In genomic region chr7:128827248-128827958, GRCh38 we compare ENCODE assay signal across 11 cellular contexts. TPM values are rescaled to one million over a fixed set of nuclear protein-coding genes. Genes with fewer than 3 reads are reported as not detected.
DNase-seq lines count a peak whose midpoint lies in the region; ATAC-seq and TF ChIP-seq lines count a peak whose summit lies in the region.
"Had no signal": no experiment of that assay in that cellular context is flagged by ENCODE, and none has a peak within 500 bp of the region (broad histone marks: within the 10 kb centered on the region; RNA-seq: fewer than 3 reads in every experiment).

No MANE protein-coding gene starts in this region.

- CTCF ChIA-PET in AG04450 (lab: Charles Lee) (interaction anchor here (0.8 kb wide), 1 partner anchor 8 kb away, joined by 3 read pairs; no protein-coding TSS in a partner anchor), HEK293T (lab: Yijun Ruan, JAX) (interaction anchor here (0.6 to 1.0 kb wide), 4 partner anchors 15 to 382 kb away, joined by 3 to 8 read pairs (median 4); no protein-coding TSS in a partner anchor)

- no peak overlapping the region for H3K4me3 ChIP-seq in AG04450 (ENCODE audit: low read depth, low read length)
- no peak overlapping the region for H3K4me3 ChIP-seq in MG63
- peak overlapping the region in 1 of 2 donors; percentile 2 for H3K4me3 ChIP-seq in muscle layer of duodenum (ENCODE audit: low read depth in 1 of 2, low read length in 2 of 2)

- H3K27me3 ChIP-seq in AG04450 (ENCODE audit: control insufficient read depth, insufficient read depth, low read length): no peaks in the 10 kb centered on the region
- no peaks in the 10 kb centered on the region for H3K27me3 ChIP-seq in MG63
- peaks cover 4% of the 10 kb centered on the region for H3K27me3 ChIP-seq in muscle layer of duodenum (ENCODE audit: low read depth, low read length)

- H3K27ac ChIP-seq in AG04450 (ENCODE audit: low read depth, low read length) (peak overlapping the region; percentile 90), muscle layer of duodenum (ENCODE audit: low read length) (peak overlapping the region; percentile 87)

- H3K9me3 ChIP-seq in AG04450 (ENCODE audit: control insufficient read depth, insufficient read depth, low read length) (no peaks in the 10 kb centered on the region; the same call in 1 of the 2 replicates), MG63 (no peaks in the 10 kb centered on the region), muscle layer of duodenum (ENCODE audit: control insufficient read depth in 1 of 2, low read length in 2 of 2) (no peaks in the 10 kb centered on the region)

- ATAC-seq in esophagus mucosa: peak; percentile 82
- no peak for ATAC-seq in HG03565 (IDR thresholded peaks at IDR 0.05; ENCODE audit: unreplicated experiment)
- ATAC-seq: stimulated activated effector memory CD8-positive, alpha-beta T cell treated with anti-CD3 and anti-CD28 coated beads, Interleukin-12 subunit alpha, Interleukin-12 subunit beta, amount 100 ng/mL, for 72 hours had no signal

- H3K36me3 ChIP-seq in MG63 (peaks cover 3% of the 10 kb centered on the region; the same call in 1 of the 2 replicates), muscle layer of duodenum (ENCODE audit: control insufficient read depth in 1 of 2, insufficient read depth in 2 of 2, low read length in 2 of 2) (no peaks in the 10 kb centered on the region)

- TF ChIP-seq CTCF in AG04450 (IDR thresholded peaks at IDR 0.05; ENCODE audit: low read depth, low read length): no peak

- POLR2A ChIA-PET in AG04450 (lab: Yijun Ruan, JAX) (interaction anchor here (0.6 to 1.8 kb wide), 6 partner anchors 9 to 89 kb away, joined by 3 to 8 read pairs (median 5); partner anchors contain the start of gene CALU), HEK293T (lab: Yijun Ruan, JAX) (interaction anchor here (0.9 to 1.5 kb wide), 3 partner anchors 33 to 36 kb away, joined by 3 to 6 read pairs (median 3); no protein-coding TSS in a partner anchor)

- peaks cover 4 to 15% of the 10 kb centered on the region in 2 donors for H3K4me1 ChIP-seq in muscle layer of duodenum (ENCODE audit: control insufficient read depth in 1 of 2, insufficient read depth in 2 of 2, low read length in 2 of 2)

- no peak for DNase-seq in AG04450 (ENCODE audit: low read depth, low spot score)
- DNase-seq in MG63: peak; percentile 92
- DNase-seq in HEK293T (ENCODE audit: extremely low spot score): no peak
- DNase-seq in SW 1271 (lab: John Stamatoyannopoulos, UW): no peak
- DNase-seq in NCI-H1417 treated with DMSO at 0.1 percent for 48 hours (lab: John Stamatoyannopoulos, UW): no peak
- DNase-seq: CD4-positive, CD25-positive, alpha-beta regulatory T cell had no signal

TF ChIP-seq in HEK293T, 16 proteins besides CTCF, POLR2A, EP300 and RAD21:
- TF ChIP-seq PKNOX1 (IDR thresholded peaks at IDR 0.05): no peak

RNA-seq across cellular contexts. Expression of gene FLNC, which starts 2.8 kb away (rescaled TPM):
- 25.8 and 44.7 TPM in 2 replicates for polyA plus RNA-seq in AG04450 (2011; rRNA removed)
- 157 and 215 TPM in 2 replicates for polyA minus RNA-seq in AG04450 (2011; rRNA and poly(A)+ RNA removed)
- 71.1 and 93.1 TPM in 2 replicates for total RNA-seq in MG63 (2014; rRNA removed; shearing (Covaris generic); ENCODE audit: low replicate concordance)
- total RNA-seq in esophagus mucosa: 2.0 TPM
- total RNA-seq: CD4-positive, CD25-positive, alpha-beta regulatory T cell had no signal
- polyA plus RNA-seq: CD4-positive, CD25-positive, alpha-beta regulatory T cell had no signal

RNA-seq across cellular contexts. Expression of gene ATP6V1F, which starts 35.3 kb away (rescaled TPM):
- 150 and 193 TPM in 2 replicates for polyA plus RNA-seq in AG04450 (2011; rRNA removed)
- polyA minus RNA-seq in AG04450 (2011; rRNA and poly(A)+ RNA removed): 48.3 and 52.6 TPM in 2 replicates
- 83.6 and 97.0 TPM in 2 replicates for total RNA-seq in MG63 (2014; rRNA removed; shearing (Covaris generic); ENCODE audit: low replicate concordance)
- 193 TPM for total RNA-seq in esophagus mucosa

RNA-seq across cellular contexts. Expression of gene CCDC136, which starts 35.6 kb away (rescaled TPM):
- polyA plus RNA-seq in AG04450 (2011; rRNA removed): 17.8 and 19.7 TPM in 2 replicates
- polyA minus RNA-seq in AG04450 (2011; rRNA and poly(A)+ RNA removed): 22.0 and 24.5 TPM in 2 replicates
- 0.53 TPM in 1 of 2 replicates, not detected in the other for total RNA-seq in MG63 (2014; rRNA removed; shearing (Covaris generic); ENCODE audit: low replicate concordance)
- 0.76 TPM for total RNA-seq in esophagus mucosa

RNA-seq across cellular contexts. Expression of gene OPN1SW, which starts 51.8 kb away (rescaled TPM):
- not detected in 2 replicates for polyA plus RNA-seq in AG04450 (2011; rRNA removed)
- not detected in 2 replicates for polyA minus RNA-seq in AG04450 (2011; rRNA and poly(A)+ RNA removed)
- total RNA-seq in MG63 (2014; rRNA removed; shearing (Covaris generic); ENCODE audit: low replicate concordance): not detected in 2 replicates
- total RNA-seq in esophagus mucosa: not detected
- total RNA-seq: CD4-positive, CD25-positive, alpha-beta regulatory T cell; omental fat pad had no signal
- polyA plus RNA-seq: CD4-positive, CD25-positive, alpha-beta regulatory T cell had no signal

Comparison
In these comparisons a context has a peak if more than half of its experiments do, and no peak if none do; other contexts are left out.
1. RNA of gene FLNC, which starts 2.8 kb away (total RNA-seq): 71.1 to 93.1 TPM in MG63; 2.0 TPM in esophagus mucosa (single experiment); every median in the first group is over 10 times any median in the second.